ENCODE assay signal across 40 cellular contexts in the genomic region with DNA sequence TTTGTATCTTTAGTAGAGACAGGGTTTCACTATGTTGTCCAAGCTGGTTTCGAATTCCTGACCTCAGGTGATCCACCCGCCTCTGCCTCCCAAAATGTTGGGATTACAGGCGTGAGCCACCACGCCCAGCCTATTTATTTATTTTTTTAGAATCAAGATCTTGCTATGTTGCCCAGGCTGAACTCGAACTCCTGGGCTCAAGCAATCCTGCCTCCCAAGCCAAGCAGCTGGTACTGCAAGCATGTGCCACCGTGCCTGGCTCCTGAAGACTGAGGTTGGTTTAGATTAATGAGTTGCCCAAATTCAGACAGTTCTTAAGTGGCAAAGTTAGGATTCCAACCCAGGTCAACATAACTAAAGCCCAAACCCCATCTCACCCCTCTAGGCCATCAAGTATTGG. TPM values are rescaled to one million over a fixed set of nuclear protein-coding genes. Genes with fewer than 3 reads are reported as not detected.
"Had no signal": no experiment of that assay in that cellular context is flagged by ENCODE, and none has a peak within 500 bp of the region (broad histone marks: within the 10 kb centered on the region; RNA-seq: fewer than 3 reads in every experiment).

No MANE protein-coding gene starts in this region.

- H3K27me3 Mint-ChIP-seq: activated CD4-positive, alpha-beta memory T cell treated with anti-CD3 and anti-CD28 coated beads, Interleukin-2, amount 10 ng/mL, durations not matched to agents 7 days and 5 days; activated CD4-positive, alpha-beta T cell treated with anti-CD3 and anti-CD28 coated beads for 36 hours; activated CD4-positive, alpha-beta T cell treated with anti-CD3 and anti-CD28 coated beads, Interleukin-2, amount 10 ng/mL, durations not matched to agents 7 days and 5 days; activated CD8-positive, alpha-beta memory T cell treated with anti-CD3 and anti-CD28 coated beads, Interleukin-2, amount 10 ng/mL, durations not matched to agents 7 days and 5 days; activated naive CD4-positive, alpha-beta T cell treated with anti-CD3 and anti-CD28 coated beads, Interleukin-2, amount 10 ng/mL, durations not matched to agents 7 days and 5 days; activated naive CD4-positive, alpha-beta T cell treated with anti-CD3 and anti-CD28 coated beads, Interleukin-2, amount 50 U/mL, for 24 hours; activated naive CD8-positive, alpha-beta T cell; activated naive CD8-positive, alpha-beta T cell treated with anti-CD3 and anti-CD28 coated beads, Interleukin-2, amount 10 ng/mL, durations not matched to agents 7 days and 5 days; activated naive CD8-positive, alpha-beta T cell treated with anti-CD3 and anti-CD28 coated beads, Interleukin-2, amount 50 U/mL, for 24 hours; activated T-cell treated with anti-CD3 and anti-CD28 coated beads, Interleukin-2, amount 50 U/mL, for 24 hours had no signal

- DNase-seq: activated CD4-positive, alpha-beta memory T cell treated with anti-CD3 and anti-CD28 coated beads, Interleukin-2, amount 10 ng/mL, durations not matched to agents 7 days and 5 days; activated CD4-positive, alpha-beta T cell treated with anti-CD3 and anti-CD28 coated beads for 1 hour; activated CD4-positive, alpha-beta T cell treated with anti-CD3 and anti-CD28 coated beads for 36 hours; activated CD4-positive, alpha-beta T cell treated with anti-CD3 and anti-CD28 coated beads for 48 hours; activated CD4-positive, alpha-beta T cell treated with anti-CD3 and anti-CD28 coated beads, Interleukin-2, amount 10 ng/mL, durations not matched to agents 7 days and 5 days; activated CD4-positive, alpha-beta T cell treated with anti-CD3 and anti-CD28 coated beads, Interleukin-2, amount 50 U/mL, for 48 hours; activated CD4-positive, CD25-positive, alpha-beta regulatory T cell; activated CD8-positive, alpha-beta memory T cell treated with anti-CD3 and anti-CD28 coated beads for 24 hours; activated CD8-positive, alpha-beta memory T cell treated with anti-CD3 and anti-CD28 coated beads, Interleukin-2, amount 10 ng/mL, durations not matched to agents 7 days and 5 days; activated CD8-positive, alpha-beta memory T cell treated with anti-CD3 and anti-CD28 coated beads, Interleukin-2, amount 50 U/mL, for 48 hours; activated CD8-positive, alpha-beta T cell treated with anti-CD3 and anti-CD28 coated beads, Interleukin-2, amount 10 ng/mL, durations not matched to agents 7 days and 5 days; activated effector memory CD4-positive, alpha-beta T cell treated with Interleukin-2 at 50 U/mL for 16 hours; activated gamma-delta T cell; activated naive CD4-positive, alpha-beta T cell treated with anti-CD3 and anti-CD28 coated beads, Interleukin-2, amount 10 ng/mL, durations not matched to agents 7 days and 5 days; activated naive CD4-positive, alpha-beta T cell treated with Interleukin-2 at 50 U/mL for 16 hours; activated naive CD8-positive, alpha-beta T cell treated with anti-CD3 and anti-CD28 coated beads, Interleukin-2, amount 10 ng/mL, durations not matched to agents 7 days and 5 days; activated naive CD8-positive, alpha-beta T cell treated with anti-CD3 and anti-CD28 coated beads, Interleukin-2, amount 50 U/mL, for 24 hours; activated T-cell treated with anti-CD3 and anti-CD28 coated beads, Interleukin-2, amount 50 U/mL, for 24 hours; activated T-cell treated with anti-CD3 and anti-CD28 coated beads, Interleukin-2, amount 50 U/mL, for 48 hours; amygdala; anterior cingulate cortex; body of pancreas; brain microvascular endothelial cell; central memory CD4-positive, alpha-beta T cell; T-helper 1 cell; T-helper 2 cell; T-helper 9 cell had no signal

- H3K4me3 Mint-ChIP-seq: activated CD4-positive, alpha-beta memory T cell treated with anti-CD3 and anti-CD28 coated beads, Interleukin-2, amount 10 ng/mL, durations not matched to agents 7 days and 5 days; activated CD4-positive, alpha-beta T cell treated with anti-CD3 and anti-CD28 coated beads for 36 hours; activated CD4-positive, alpha-beta T cell treated with anti-CD3 and anti-CD28 coated beads, Interleukin-2, amount 10 ng/mL, durations not matched to agents 7 days and 5 days; activated CD8-positive, alpha-beta memory T cell treated with anti-CD3 and anti-CD28 coated beads, Interleukin-2, amount 10 ng/mL, durations not matched to agents 7 days and 5 days; activated CD8-positive, alpha-beta T cell treated with anti-CD3 and anti-CD28 coated beads, Interleukin-2, amount 10 ng/mL, durations not matched to agents 7 days and 5 days; activated naive CD4-positive, alpha-beta T cell treated with anti-CD3 and anti-CD28 coated beads, Interleukin-2, amount 10 ng/mL, durations not matched to agents 7 days and 5 days; activated naive CD4-positive, alpha-beta T cell treated with anti-CD3 and anti-CD28 coated beads, Interleukin-2, amount 50 U/mL, for 24 hours; activated naive CD8-positive, alpha-beta T cell; activated naive CD8-positive, alpha-beta T cell treated with anti-CD3 and anti-CD28 coated beads, Interleukin-2, amount 10 ng/mL, durations not matched to agents 7 days and 5 days; activated naive CD8-positive, alpha-beta T cell treated with anti-CD3 and anti-CD28 coated beads, Interleukin-2, amount 50 U/mL, for 24 hours; activated T-cell treated with anti-CD3 and anti-CD28 coated beads, Interleukin-2, amount 50 U/mL, for 24 hours; T-helper 1 cell treated with Interleukin-12 subunit alpha and Interleukin-12 subunit beta and Interleukin-4 antibody, amounts not matched to agents 30 μg/mL and 1 μg/mL, for 36 hours; T-helper 2 cell treated with Interferon-gamma antibody and Interleukin-4, amounts not matched to agents 5 μg/mL and 100 μg/mL, for 36 hours had no signal

- H3K9me3 Mint-ChIP-seq: activated CD4-positive, alpha-beta memory T cell treated with anti-CD3 and anti-CD28 coated beads, Interleukin-2, amount 10 ng/mL, durations not matched to agents 7 days and 5 days; activated CD4-positive, alpha-beta T cell treated with anti-CD3 and anti-CD28 coated beads, Interleukin-2, amount 10 ng/mL, durations not matched to agents 7 days and 5 days; activated naive CD4-positive, alpha-beta T cell treated with anti-CD3 and anti-CD28 coated beads, Interleukin-2, amount 10 ng/mL, durations not matched to agents 7 days and 5 days; activated naive CD4-positive, alpha-beta T cell treated with anti-CD3 and anti-CD28 coated beads, Interleukin-2, amount 50 U/mL, for 24 hours; activated naive CD8-positive, alpha-beta T cell treated with anti-CD3 and anti-CD28 coated beads, Interleukin-2, amount 10 ng/mL, durations not matched to agents 7 days and 5 days; activated naive CD8-positive, alpha-beta T cell treated with anti-CD3 and anti-CD28 coated beads, Interleukin-2, amount 50 U/mL, for 24 hours; activated T-cell treated with anti-CD3 and anti-CD28 coated beads, Interleukin-2, amount 50 U/mL, for 24 hours; activated T-helper 2 cell treated with anti-CD3 and anti-CD28 coated beads, Interferon-gamma antibody, Interleukin-2, Interleukin-4, amounts not matched to agents 10 μg/mL and 5 μg/mL and 100 μg/mL, durations not matched to agents 14 hours and 24 hours and 36 hours; T-helper 1 cell treated with Interleukin-12 subunit alpha and Interleukin-12 subunit beta and Interleukin-4 antibody, amounts not matched to agents 30 μg/mL and 1 μg/mL, for 36 hours; T-helper 2 cell treated with Interferon-gamma antibody and Interleukin-4, amounts not matched to agents 5 μg/mL and 100 μg/mL, for 36 hours had no signal

- H3K4me1 ChIP-seq: ascending aorta, breast epithelium had no signal

- ATAC-seq: activated CD4-positive, alpha-beta T cell treated with anti-CD3 and anti-CD28 coated beads for 36 hours; activated CD4-positive, CD25-positive, alpha-beta regulatory T cell treated with anti-CD3 and anti-CD28 coated beads, Interleukin-2, amount 50 U/mL, for 24 hours; activated CD8-positive, alpha-beta memory T cell treated with anti-CD3 and anti-CD28 coated beads, Interleukin-2, amount 10 ng/mL, durations not matched to agents 7 days and 5 days; activated CD8-positive, alpha-beta T cell treated with anti-CD3 and anti-CD28 coated beads, Interleukin-2, amount 10 ng/mL, durations not matched to agents 7 days and 5 days; activated naive CD8-positive, alpha-beta T cell treated with anti-CD3 and anti-CD28 coated beads, Interleukin-2, amount 50 U/mL, for 24 hours; body of pancreas had no signal

- H3K27ac ChIP-seq: ascending aorta, body of pancreas, brain microvascular endothelial cell, breast epithelium, VCaP had no signal

- H3K36me3 Mint-ChIP-seq: activated naive CD4-positive, alpha-beta T cell treated with anti-CD3 and anti-CD28 coated beads, Interleukin-2, amount 50 U/mL, for 24 hours; activated naive CD8-positive, alpha-beta T cell had no signal

- H3K9me3 ChIP-seq: ascending aorta, body of pancreas, breast epithelium had no signal

- FAIRE-seq: TTC549 had no signal

- H3K4me3 ChIP-seq: ascending aorta, body of pancreas, breast epithelium had no signal

- H3K27me3 ChIP-seq: ascending aorta, body of pancreas, brain microvascular endothelial cell, breast epithelium had no signal

- H3K27ac Mint-ChIP-seq: activated CD4-positive, alpha-beta memory T cell treated with anti-CD3 and anti-CD28 coated beads, Interleukin-2, amount 10 ng/mL, durations not matched to agents 7 days and 5 days; activated CD4-positive, alpha-beta T cell treated with anti-CD3 and anti-CD28 coated beads for 36 hours; activated CD4-positive, alpha-beta T cell treated with anti-CD3 and anti-CD28 coated beads, Interleukin-2, amount 10 ng/mL, durations not matched to agents 7 days and 5 days; activated CD8-positive, alpha-beta memory T cell treated with anti-CD3 and anti-CD28 coated beads, Interleukin-2, amount 10 ng/mL, durations not matched to agents 7 days and 5 days; activated CD8-positive, alpha-beta T cell treated with anti-CD3 and anti-CD28 coated beads, Interleukin-2, amount 10 ng/mL, durations not matched to agents 7 days and 5 days; activated naive CD4-positive, alpha-beta T cell treated with anti-CD3 and anti-CD28 coated beads, Interleukin-2, amount 10 ng/mL, durations not matched to agents 7 days and 5 days; activated naive CD4-positive, alpha-beta T cell treated with anti-CD3 and anti-CD28 coated beads, Interleukin-2, amount 50 U/mL, for 24 hours; activated naive CD8-positive, alpha-beta T cell; activated naive CD8-positive, alpha-beta T cell treated with anti-CD3 and anti-CD28 coated beads, Interleukin-2, amount 10 ng/mL, durations not matched to agents 7 days and 5 days; activated naive CD8-positive, alpha-beta T cell treated with anti-CD3 and anti-CD28 coated beads, Interleukin-2, amount 50 U/mL, for 24 hours; activated T-cell treated with anti-CD3 and anti-CD28 coated beads, Interleukin-2, amount 50 U/mL, for 24 hours; activated T-helper 2 cell treated with anti-CD3 and anti-CD28 coated beads, Interferon-gamma antibody, Interleukin-2, Interleukin-4, amounts not matched to agents 10 μg/mL and 5 μg/mL and 100 μg/mL, durations not matched to agents 14 hours and 24 hours and 36 hours; T-helper 2 cell treated with Interferon-gamma antibody and Interleukin-4, amounts not matched to agents 5 μg/mL and 100 μg/mL, for 36 hours had no signal

RNA-seq across cellular contexts. Expression of gene SLC52A1, which starts 7.9 kb away (rescaled TPM):
- total RNA-seq: ascending aorta, body of pancreas, cardiac septum, cerebellum had no signal
- polyA plus RNA-seq: adipose tissue had no signal

RNA-seq across cellular contexts. Expression of gene INCA1, which starts 30.0 kb away (rescaled TPM):
- total RNA-seq: ascending aorta had no signal
